ENCODE assay signal across 12 cellular contexts in the genomic region with DNA sequence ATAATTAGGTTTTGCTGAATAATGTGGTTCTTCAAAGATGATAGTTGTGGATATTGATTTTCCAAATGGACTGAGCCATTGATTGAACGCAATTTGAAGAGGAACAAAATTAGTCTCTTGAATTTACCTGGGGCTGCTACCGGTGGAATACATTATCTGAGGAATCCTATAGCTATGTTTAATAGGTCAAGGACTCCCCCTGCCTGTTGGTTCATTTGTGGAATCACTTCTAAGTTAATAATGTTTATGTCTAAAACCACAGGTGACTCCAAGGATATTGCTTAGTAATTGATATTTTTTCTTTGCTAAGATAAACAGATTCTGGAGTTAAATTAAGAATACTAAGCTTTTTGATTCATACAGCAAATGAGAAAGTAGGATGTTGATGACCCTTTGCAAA.
DNase-seq lines count a peak whose midpoint lies in the region; ATAC-seq, FAIRE-seq and TF ChIP-seq lines count a peak whose summit lies in the region.
"Had no signal": no experiment of that assay in that cellular context is flagged by ENCODE, and none has a peak within 500 bp of the region (broad histone marks: within the 10 kb centered on the region; RNA-seq: fewer than 3 reads in every experiment).

No MANE protein-coding gene starts in this region.

- intact Hi-C loops in endothelial cell of umbilical vein (cut with micrococcal nuclease): loop anchor here (1.0 to 10.0 kb wide), 4 partner anchors 307 to 1631 kb away; no protein-coding TSS in a partner anchor

- H3K23ac ChIP-seq in H9 (ENCODE audit: insufficient read length, low read depth, low read length): no peak overlapping the region

- dilution Hi-C loops in endothelial cell of umbilical vein (cut with MboI; ENCODE audit: extremely low pct_ligation_motif_present, low sequenced_read_pairs): no loop called here

- no peak overlapping the region for H3K4me2 ChIP-seq in H9 (ENCODE audit: insufficient read depth, insufficient read length, low read length)
- no peak overlapping the region for H3K4me2 ChIP-seq in endothelial cell of umbilical vein (ENCODE audit: insufficient read depth, low read length)

- H3K27ac Mint-ChIP-seq in H9: peak overlapping the region in 1 of 3 experiments; percentile 59; a peak in 1 of 7 replicates
- H3K27ac Mint-ChIP-seq in activated T-cell treated with anti-CD3 and anti-CD28 coated beads, Interleukin-2, amount 50 U/mL, for 72 hours: no peak overlapping the region

- no peak overlapping the region for H3K18ac ChIP-seq in H9 (ENCODE audit: insufficient read length, low read depth, low read length)

- no peaks in the 10 kb centered on the region for H3K36me3 ChIP-seq in endothelial cell of umbilical vein (ENCODE audit: control insufficient read depth in 2 of 2, extremely low read depth in 1 of 2, insufficient read depth in 2 of 2, low read length in 2 of 2)

- H3K9me3 Mint-ChIP-seq in H9: peaks cover 13 to 16% of the 10 kb centered on the region in 2 experiments
- peaks cover 3 to 4% of the 10 kb centered on the region in 2 donors for H3K9me3 Mint-ChIP-seq in activated T-cell treated with anti-CD3 and anti-CD28 coated beads, Interleukin-2, amount 50 U/mL, for 72 hours

- H3K9me3 ChIP-seq in H9 (ENCODE audit: control insufficient read depth, low read depth, low read length): no peaks in the 10 kb centered on the region
- H3K9me3 ChIP-seq in endothelial cell of umbilical vein (replicated peaks; ENCODE audit: control insufficient read depth, insufficient read depth, low read length): no peaks in the 10 kb centered on the region

- H3K36me3 Mint-ChIP-seq in H9 (ENCODE audit: insufficient read depth in 1 of 3, low read depth in 3 of 3): peaks cover 4 to 19% (median 18%) of the 10 kb centered on the region in 3 experiments
- H3K36me3 Mint-ChIP-seq in activated T-cell treated with anti-CD3 and anti-CD28 coated beads, Interleukin-2, amount 50 U/mL, for 72 hours (ENCODE audit: insufficient read depth in 2 of 2): no peaks in the 10 kb centered on the region

- H3K9ac ChIP-seq in H9 (ENCODE audit: extremely low read depth, insufficient read length, low read length) (no peak overlapping the region), endothelial cell of umbilical vein (replicated peaks; ENCODE audit: extremely low read depth, insufficient read depth, low read length) (no peak overlapping the region)

- no peak overlapping the region for H2BK120ac ChIP-seq in H9 (ENCODE audit: low read depth, low read length, poor library complexity, severe bottlenecking)

- no peak overlapping the region for H2BK15ac ChIP-seq in H9 (ENCODE audit: low read depth, low read length)

- H3K79me1 ChIP-seq in H9 (ENCODE audit: insufficient read depth, low read depth, low read length, poor library complexity, severe bottlenecking): no peaks in the 10 kb centered on the region

- H2BK5ac ChIP-seq in H9 (ENCODE audit: insufficient read length, low read length): no peak overlapping the region

- no peak overlapping the region for H3T11ph ChIP-seq in H9 (ENCODE audit: low read length)

- H4K5ac ChIP-seq in H9 (ENCODE audit: insufficient read length, low read depth, low read length): no peak overlapping the region

- no peak overlapping the region for H2AK5ac ChIP-seq in H9 (ENCODE audit: insufficient read length, low read length)

- peak; percentile 29; the same call in 1 of the 2 replicates for TF ChIP-seq CTCF in 22Rv1 (IDR thresholded peaks at IDR 0.05)
- TF ChIP-seq CTCF in H9 (conservative IDR thresholded peaks at IDR 0.05): peak; percentile 68
- TF ChIP-seq CTCF in endothelial cell of umbilical vein (IDR thresholded peaks at IDR 0.05; ENCODE audit: extremely low read depth in 1 of 2, insufficient read depth in 1 of 2, low read depth in 1 of 2, low read length in 2 of 2): peak in 1 of 2 donors; percentile 13

- peaks cover 0 to 9% of the 10 kb centered on the region in 2 experiments; a peak in 1 of 4 replicates for H3K4me1 Mint-ChIP-seq in H9
- H3K4me1 Mint-ChIP-seq in activated T-cell treated with anti-CD3 and anti-CD28 coated beads, Interleukin-2, amount 50 U/mL, for 72 hours (ENCODE audit: low read depth): no peaks in the 10 kb centered on the region

- H3K9me1 ChIP-seq in endothelial cell of umbilical vein (replicated peaks; ENCODE audit: control insufficient read depth, extremely low read depth, insufficient read depth, low read length): no peaks in the 10 kb centered on the region

- H2BK12ac ChIP-seq in H9 (ENCODE audit: insufficient read length, low read depth, low read length): no peak overlapping the region

- no TSS peak for BruUV-seq in endothelial cell of umbilical vein (replicated peaks; lab: Mats Ljungman, UMichigan)

- H3K79me2 ChIP-seq in H9 (ENCODE audit: insufficient read depth, low read length) (no peaks in the 10 kb centered on the region), endothelial cell of umbilical vein (ENCODE audit: control insufficient read depth, insufficient read depth, low read length) (no peaks in the 10 kb centered on the region)

- ATAC-seq in activated T-cell treated with anti-CD3 and anti-CD28 coated beads, Interleukin-2, amount 50 U/mL, for 72 hours (replicated peaks in 1 of 2): no peak

- FAIRE-seq in endothelial cell of umbilical vein (lab: Jason Lieb, UNC): peak; percentile 21

- H3K4me1 ChIP-seq in H9 (ENCODE audit: insufficient read depth, low read length): no peaks in the 10 kb centered on the region
- peaks cover 2% of the 10 kb centered on the region for H3K4me1 ChIP-seq in endothelial cell of umbilical vein (ENCODE audit: control insufficient read depth, extremely low read depth, insufficient read depth, low read length)

- H4K8ac ChIP-seq in H9 (replicated peaks; ENCODE audit: insufficient read length, low read depth, low read length): no peak overlapping the region

- H3K14ac ChIP-seq in H9 (ENCODE audit: insufficient read depth, low read length): no peak overlapping the region

- no peak overlapping the region for H3K4me3 Mint-ChIP-seq in H9
- no peak overlapping the region for H3K4me3 Mint-ChIP-seq in activated T-cell treated with anti-CD3 and anti-CD28 coated beads, Interleukin-2, amount 50 U/mL, for 72 hours

- H3K27ac ChIP-seq in 22Rv1: no peak overlapping the region
- H3K27ac ChIP-seq in H9 (ENCODE audit: insufficient read length, low read depth, low read length): no peak overlapping the region
- H3K27ac ChIP-seq in endothelial cell of umbilical vein (ENCODE audit: insufficient read depth, low read depth, low read length): no peak overlapping the region
- H3K27ac ChIP-seq: skin epidermis had no signal

- no peak overlapping the region for H2BK20ac ChIP-seq in H9 (ENCODE audit: low read depth, low read length, poor library complexity, severe bottlenecking)

- CTCF ChIA-PET in endothelial cell of umbilical vein (lab: Charles Lee): interaction anchor here (0.7 to 4.8 kb wide), 20 partner anchors 9 to 1631 kb away, joined by 3 to 55 read pairs (median 5); no protein-coding TSS in a partner anchor

- H4K20me1 ChIP-seq in H9 (ENCODE audit: control insufficient read depth, insufficient read depth, insufficient read length): no peaks in the 10 kb centered on the region
- no peaks in the 10 kb centered on the region for H4K20me1 ChIP-seq in endothelial cell of umbilical vein (replicated peaks; ENCODE audit: control insufficient read depth, extremely low read depth, insufficient read depth, low read length)

- H3K23me2 ChIP-seq in H9 (ENCODE audit: insufficient read length, low read depth, low read length, poor library complexity, severe bottlenecking): no peaks in the 10 kb centered on the region

- no peak overlapping the region for H3K4ac ChIP-seq in H9 (ENCODE audit: low read depth, low read length)

- no peak for TF ChIP-seq POLR2A in endothelial cell of umbilical vein (IDR thresholded peaks at IDR 0.05; ENCODE audit: low read depth, low read length)

- no peak overlapping the region for H3K4me3 ChIP-seq in endothelial cell of umbilical vein (replicated peaks in 1 of 3; ENCODE audit: insufficient read depth in 1 of 3, low read depth in 1 of 3, low read length in 3 of 3)
- H3K4me3 ChIP-seq: skin epidermis had no signal

- no peaks in the 10 kb centered on the region for H3K27me3 Mint-ChIP-seq in H9 (ENCODE audit: low read depth)
- no peaks in the 10 kb centered on the region for H3K27me3 Mint-ChIP-seq in activated T-cell treated with anti-CD3 and anti-CD28 coated beads, Interleukin-2, amount 50 U/mL, for 72 hours (ENCODE audit: low read depth)

- POLR2A ChIA-PET in endothelial cell of umbilical vein (lab: Charles Lee): no interaction called here

- H4K91ac ChIP-seq in H9 (ENCODE audit: insufficient read length, low read depth, low read length): no peak overlapping the region

- H2AFZ ChIP-seq in H9 (ENCODE audit: low read length) (no peak overlapping the region), endothelial cell of umbilical vein (ENCODE audit: low read depth, low read length) (peak overlapping the region; percentile 33)

- H3K27me3 ChIP-seq in H9 (ENCODE audit: insufficient read depth, low read length) (no peaks in the 10 kb centered on the region), endothelial cell of umbilical vein (ENCODE audit: control insufficient read depth in 2 of 2, insufficient read depth in 2 of 2, low read length in 2 of 2) (no peaks in the 10 kb centered on the region)

- whole genome bisulfite sequencing in H9 (ENCODE audit: extremely low coverage, insufficient read length, low lambda C conversion rate): no CpG with 5 or more reads among the region's 2 CpGs

- H3K56ac ChIP-seq in H9 (ENCODE audit: insufficient read length, low read depth, low read length): no peak overlapping the region

- DNase-seq in H9 (no peak), NCI-H748 treated with DMSO at 0.1 percent for 48 hours (lab: John Stamatoyannopoulos, UW) (peak; percentile 46), endothelial cell of umbilical vein (ENCODE audit: low read depth, low spot score) (peak; percentile 64), DMS114 treated with DMSO at 0.1 percent for 48 hours (lab: John Stamatoyannopoulos, UW; ENCODE audit: unreplicated experiment) (no peak), NOMO-1 (lab: John Stamatoyannopoulos, UW; ENCODE audit: unreplicated experiment in 2 of 2) (no peak), NOMO-1 treated with DMSO at 0.1 percent for 48 hours (lab: John Stamatoyannopoulos, UW; ENCODE audit: unreplicated experiment) (no peak)
- no peak for DNase-seq in activated T-cell treated with anti-CD3 and anti-CD28 coated beads, Interleukin-2, amount 50 U/mL, for 72 hours
- DNase-seq: amniotic stem cell, NCI-H774, T-helper 2 cell had no signal

TF ChIP-seq in endothelial cell of umbilical vein, 7 proteins besides CTCF, POLR2A, EP300 and RAD21 (continues in another document):
- TF ChIP-seq FOS (IDR thresholded peaks at IDR 0.05; ENCODE audit: borderline replicate concordance, insufficient read depth, low read length) (no peak), GATA2 (IDR thresholded peaks at IDR 0.05; ENCODE audit: insufficient read depth, insufficient read length, low read depth, low read length) (no peak), POLR2AphosphoS5 (IDR thresholded peaks at IDR 0.05; ENCODE audit: insufficient read depth, low read depth, low read length) (no peak), EZH2 (IDR thresholded peaks at IDR 0.05; ENCODE audit: borderline replicate concordance, low read depth, low read length, severe bottlenecking) (no peak)
- TF ChIP-seq, protein P1, sequence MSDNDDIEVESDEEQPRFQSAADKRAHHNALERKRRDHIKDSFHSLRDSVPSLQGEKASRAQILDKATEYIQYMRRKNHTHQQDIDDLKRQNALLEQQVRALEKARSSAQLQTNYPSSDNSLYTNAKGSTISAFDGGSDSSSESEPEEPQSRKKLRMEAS (IDR thresholded peaks at IDR 0.05; ENCODE audit: insufficient read depth, insufficient read length): no peak

Comparison
In these comparisons a context has a peak if more than half of its experiments do, and no peak if none do; other contexts are left out.
1. DNase-seq: peak in NCI-H748 treated with DMSO at 0.1 percent for 48 hours (single experiment) and endothelial cell of umbilical vein (single experiment); none in H9 (single experiment), DMS114 treated with DMSO at 0.1 percent for 48 hours (single experiment), NOMO-1 (0 of 2), activated T-cell treated with anti-CD3 and anti-CD28 coated beads, Interleukin-2, amount 50 U/mL, for 72 hours (0 of 2) and NOMO-1 treated with DMSO at 0.1 percent for 48 hours (single experiment).